Comparison of ENCODE assay signal across 8 cellular contexts in genomic region chr19:17522988-17523872, GRCh38. TPM values are rescaled to one million over a fixed set of nuclear protein-coding genes. Genes with fewer than 3 reads are reported as not detected.
DNase-seq lines count a peak whose midpoint lies in the region; ATAC-seq and TF ChIP-seq lines count a peak whose summit lies in the region.

No MANE protein-coding gene starts in this region.

- H4K20me1 ChIP-seq in BLaER1 treated with 17β-estradiol and CSF1 and Interleukin-3, amounts not matched to agents 10 nM and 100 nM = no peaks in the 10 kb centered on the region

- peak overlapping the region; percentile 49 to 86 (median 80); a peak in 21 of 22 replicates for H3K9ac ChIP-seq in BLaER1 treated with 17β-estradiol and CSF1 and Interleukin-3, amounts not matched to agents 10 nM and 100 nM

- no peaks in the 10 kb centered on the region for H3K27me3 Mint-ChIP-seq in osteocyte (ENCODE audit: unreplicated experiment)

- H3K27ac Mint-ChIP-seq in osteocyte (ENCODE audit: unreplicated experiment) = no peak overlapping the region

- peaks cover 5% of the 10 kb centered on the region for H3K36me3 Mint-ChIP-seq in osteocyte (ENCODE audit: unreplicated experiment)

- H3K9me3 Mint-ChIP-seq in osteocyte (ENCODE audit: unreplicated experiment) = no peaks in the 10 kb centered on the region

- H3K36me3 ChIP-seq in BLaER1 treated with 17β-estradiol and CSF1 and Interleukin-3, amounts not matched to agents 10 nM and 100 nM = peaks cover 27 to 39% (median 33%) of the 10 kb centered on the region in 11 experiments

- peak; percentile 44 for DNase-seq in activated CD4-positive, CD25-positive, alpha-beta regulatory T cell treated with anti-CD3 and anti-CD28 coated beads, Interleukin-2, amount 50 U/mL, for 72 hours
- peak; percentile 63 for DNase-seq in globus pallidus (ENCODE audit: low spot score)
- DNase-seq in stimulated activated CD8-positive, alpha-beta memory T cell treated with anti-CD3 and anti-CD28 coated beads, Interleukin-7, amount 100 ng/mL, for 24 hours (ENCODE audit: low read depth) = peak; percentile 27
- DNase-seq in osteocyte (ENCODE audit: extremely low spot score, unreplicated experiment) = no peak
- DNase-seq in NCI-H2196 (lab: John Stamatoyannopoulos, UW; ENCODE audit: unreplicated experiment) = no peak

- H3K4me3 Mint-ChIP-seq in osteocyte (ENCODE audit: unreplicated experiment) = no peak overlapping the region

- H3K4me1 Mint-ChIP-seq in osteocyte (ENCODE audit: unreplicated experiment) = no peaks in the 10 kb centered on the region

- no peaks in the 10 kb centered on the region; a peak in 1 of 22 replicates for H3K27me3 ChIP-seq in BLaER1 treated with 17β-estradiol and CSF1 and Interleukin-3, amounts not matched to agents 10 nM and 100 nM

- H3K9me3 ChIP-seq in BLaER1 treated with 17β-estradiol and CSF1 and Interleukin-3, amounts not matched to agents 10 nM and 100 nM (replicated peaks in 1 of 11) = peaks cover 5 to 14% (median 9%) of the 10 kb centered on the region in 11 experiments; a peak in 21 of 22 replicates

- peak overlapping the region in 5 of 10 experiments; percentile 21 to 47 (median 38); a peak in 5 of 20 replicates for H3K4me3 ChIP-seq in BLaER1 treated with 17β-estradiol and CSF1 and Interleukin-3, amounts not matched to agents 10 nM and 100 nM

- no peak for TF ChIP-seq CTCF in osteocyte (IDR thresholded peaks at IDR 0.05)

- ATAC-seq in GM19351 (IDR thresholded peaks at IDR 0.05; ENCODE audit: unreplicated experiment) (peak; percentile 75), HG03378 (IDR thresholded peaks at IDR 0.05; ENCODE audit: unreplicated experiment) (peak; percentile 68)

- peaks cover 63 to 86% (median 81%) of the 10 kb centered on the region in 10 experiments for H3K4me1 ChIP-seq in BLaER1 treated with 17β-estradiol and CSF1 and Interleukin-3, amounts not matched to agents 10 nM and 100 nM

- peak overlapping the region; percentile 77 to 97 (median 88) for H3K4me2 ChIP-seq in BLaER1 treated with 17β-estradiol and CSF1 and Interleukin-3, amounts not matched to agents 10 nM and 100 nM

- H3K27ac ChIP-seq in BLaER1 treated with 17β-estradiol and CSF1 and Interleukin-3, amounts not matched to agents 10 nM and 100 nM = peak overlapping the region; percentile 59 to 97 (median 91)

RNA-seq across cellular contexts. Expression of gene PGLS, which starts 11.8 kb away (rescaled TPM):
- total RNA-seq in osteocyte = 112 and 115 TPM in 2 replicates

RNA-seq across cellular contexts. Expression of gene COLGALT1, which starts 32.2 kb away (rescaled TPM):
- 121 and 122 TPM in 2 replicates for total RNA-seq in osteocyte

RNA-seq across cellular contexts. Expression of gene SLC27A1, which starts 52.9 kb away (rescaled TPM):
- 12.5 and 14.8 TPM in 2 replicates for total RNA-seq in osteocyte

Comparison
In these comparisons a context has a peak if more than half of its experiments do, and no peak if none do; other contexts are left out.
1. DNase-seq: peak in activated CD4-positive, CD25-positive, alpha-beta regulatory T cell treated with anti-CD3 and anti-CD28 coated beads, Interleukin-2, amount 50 U/mL, for 72 hours (single experiment), globus pallidus (single experiment) and stimulated activated CD8-positive, alpha-beta memory T cell treated with anti-CD3 and anti-CD28 coated beads, Interleukin-7, amount 100 ng/mL, for 24 hours (single experiment); none in osteocyte (single experiment) and NCI-H2196 (single experiment).